9 cellular contexts compared by ENCODE assay signal in the genomic region with DNA sequence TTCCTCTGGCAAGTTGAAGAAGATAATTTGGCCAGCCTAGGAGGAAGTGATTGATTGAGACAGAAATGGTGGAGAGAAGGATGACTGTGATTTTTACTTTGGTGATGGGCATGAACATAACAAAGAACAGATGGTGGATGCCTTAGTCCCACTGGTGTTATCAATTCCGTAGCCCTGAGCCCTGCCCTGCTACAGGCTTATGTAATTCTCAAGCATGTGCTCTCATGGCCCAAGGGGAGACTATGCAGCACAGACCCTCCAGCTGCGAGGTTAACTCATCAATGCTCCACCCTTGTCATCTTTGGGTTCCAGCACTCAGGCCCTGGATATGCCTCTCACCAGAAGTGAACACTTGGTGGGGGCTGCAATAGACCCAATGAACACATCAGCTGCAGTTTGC.
DNase-seq lines count a peak whose midpoint lies in the region; ATAC-seq and TF ChIP-seq lines count a peak whose summit lies in the region.
"Had no signal": no experiment of that assay in that cellular context is flagged by ENCODE, and none has a peak within 500 bp of the region (broad histone marks: within the 10 kb centered on the region; RNA-seq: fewer than 3 reads in every experiment).

No MANE protein-coding gene starts in this region.

- peaks cover 5% of the 10 kb centered on the region for H3K4me1 ChIP-seq in fibroblast of lung (ENCODE audit: control insufficient read depth, extremely low read depth, insufficient read depth, low read length)

- H3K4me3 ChIP-seq in SU-DHL-6 (ENCODE audit: insufficient read depth, low read length, poor library complexity, severe bottlenecking) (no peak overlapping the region), fibroblast of lung (replicated peaks in 1 of 4; ENCODE audit: control extremely low read depth in 1 of 4, insufficient read depth in 1 of 4, low read depth in 3 of 4, low read length in 4 of 4) (no peak overlapping the region)

- no peaks in the 10 kb centered on the region for H3F3A ChIP-seq in SU-DHL-6 (ENCODE audit: insufficient read depth)

- peak overlapping the region; percentile 70 for H3K27ac Mint-ChIP-seq in stimulated activated naive B cell treated with anti-CD40 and anti-IgM and Interleukin-4, amounts not matched to agents 10 μg/mL and 1 μg/mL and 100 μg/mL, for 72 hours

- H2AFZ ChIP-seq in SU-DHL-6 (ENCODE audit: low read depth, low read length, severe bottlenecking) = peak overlapping the region; percentile 65
- H2AFZ ChIP-seq in fibroblast of lung (ENCODE audit: low read length) = peak overlapping the region; percentile 71

- H4K20me1 ChIP-seq in SU-DHL-6 (ENCODE audit: low read depth, low read length) (no peaks in the 10 kb centered on the region), fibroblast of lung (ENCODE audit: control insufficient read depth, extremely low read depth, insufficient read depth, low read length) (no peaks in the 10 kb centered on the region)

- no peaks in the 10 kb centered on the region for H3K9me2 ChIP-seq in SU-DHL-6 (replicated peaks; ENCODE audit: insufficient read depth, low read length)

- H3K27ac ChIP-seq in SU-DHL-6 (ENCODE audit: low read depth, low read length) (no peak overlapping the region), fibroblast of lung (ENCODE audit: insufficient read depth, low read length) (no peak overlapping the region)

- ATAC-seq in activated T-cell treated with anti-CD3 and anti-CD28 coated beads, Interleukin-2, amount 50 U/mL, for 4 hours = no peak
- ATAC-seq in stimulated activated naive B cell treated with anti-CD40 and anti-IgM and Interleukin-4, amounts not matched to agents 10 μg/mL and 1 μg/mL and 100 μg/mL, for 72 hours (replicated peaks) = no peak
- ATAC-seq in GM19463 (IDR thresholded peaks at IDR 0.05; ENCODE audit: unreplicated experiment) = no peak
- ATAC-seq in GM19351 (IDR thresholded peaks at IDR 0.05; ENCODE audit: unreplicated experiment) = no peak

- peaks cover 7% of the 10 kb centered on the region for H3K36me3 Mint-ChIP-seq in activated T-cell treated with anti-CD3 and anti-CD28 coated beads, Interleukin-2, amount 50 U/mL, for 4 hours (ENCODE audit: insufficient read depth)
- H3K36me3 Mint-ChIP-seq in stimulated activated naive B cell treated with anti-CD40 and anti-IgM and Interleukin-4, amounts not matched to agents 10 μg/mL and 1 μg/mL and 100 μg/mL, for 72 hours = peaks cover 0 to 6% of the 10 kb centered on the region in 2 donors

- H3K9me3 ChIP-seq in SU-DHL-6 (ENCODE audit: insufficient read depth, low read length) (no peaks in the 10 kb centered on the region), fibroblast of lung (ENCODE audit: control insufficient read depth, insufficient read depth, low read depth, low read length) (no peaks in the 10 kb centered on the region)

- peaks cover 86% of the 10 kb centered on the region for H3K4me1 Mint-ChIP-seq in activated T-cell treated with anti-CD3 and anti-CD28 coated beads, Interleukin-2, amount 50 U/mL, for 4 hours (ENCODE audit: low read depth)
- H3K4me1 Mint-ChIP-seq in stimulated activated naive B cell treated with anti-CD40 and anti-IgM and Interleukin-4, amounts not matched to agents 10 μg/mL and 1 μg/mL and 100 μg/mL, for 72 hours = peaks cover 33 to 63% of the 10 kb centered on the region in 2 donors

- H3K27me3 ChIP-seq in SU-DHL-6 (ENCODE audit: low read length) (no peaks in the 10 kb centered on the region), fibroblast of lung (ENCODE audit: control insufficient read depth, insufficient read depth, low read length) (no peaks in the 10 kb centered on the region)

- H3K9ac ChIP-seq in SU-DHL-6 (ENCODE audit: low read length) (no peak overlapping the region), fibroblast of lung (ENCODE audit: insufficient read depth, low read length) (no peak overlapping the region)

- no peaks in the 10 kb centered on the region for H3K27me3 Mint-ChIP-seq in activated T-cell treated with anti-CD3 and anti-CD28 coated beads, Interleukin-2, amount 50 U/mL, for 4 hours (ENCODE audit: low read depth)
- no peaks in the 10 kb centered on the region for H3K27me3 Mint-ChIP-seq in stimulated activated naive B cell treated with anti-CD40 and anti-IgM and Interleukin-4, amounts not matched to agents 10 μg/mL and 1 μg/mL and 100 μg/mL, for 72 hours

- H3K4me3 Mint-ChIP-seq in activated T-cell treated with anti-CD3 and anti-CD28 coated beads, Interleukin-2, amount 50 U/mL, for 4 hours = peak overlapping the region; percentile 56
- H3K4me3 Mint-ChIP-seq in stimulated activated naive B cell treated with anti-CD40 and anti-IgM and Interleukin-4, amounts not matched to agents 10 μg/mL and 1 μg/mL and 100 μg/mL, for 72 hours = peak overlapping the region; percentile 79

- H3K4me2 ChIP-seq in SU-DHL-6 (ENCODE audit: low read depth, low read length, poor library complexity, severe bottlenecking) = no peak overlapping the region
- H3K4me2 ChIP-seq in fibroblast of lung (ENCODE audit: extremely low read depth, insufficient read depth, low read length) = peak overlapping the region; percentile 18

- DNase-seq in activated T-cell treated with anti-CD3 and anti-CD28 coated beads, Interleukin-2, amount 50 U/mL, for 4 hours = no peak
- DNase-seq in activated T-cell treated with anti-CD3 and anti-CD28 coated beads, Interleukin-2, amount 50 U/mL, for 1 hour = no peak
- no peak for DNase-seq in fibroblast of lung (ENCODE audit: low read depth in 2 of 2)
- no peak for DNase-seq in stimulated activated naive B cell treated with anti-CD40 and anti-IgM and Interleukin-4, amounts not matched to agents 10 μg/mL and 1 μg/mL and 100 μg/mL, for 72 hours
- DNase-seq in AG20443 (ENCODE audit: low spot score) = no peak
- DNase-seq: NCI-H2081 had no signal

- no peaks in the 10 kb centered on the region for H3K9me3 Mint-ChIP-seq in activated T-cell treated with anti-CD3 and anti-CD28 coated beads, Interleukin-2, amount 50 U/mL, for 4 hours
- no peaks in the 10 kb centered on the region for H3K9me3 Mint-ChIP-seq in stimulated activated naive B cell treated with anti-CD40 and anti-IgM and Interleukin-4, amounts not matched to agents 10 μg/mL and 1 μg/mL and 100 μg/mL, for 72 hours

- H3K79me2 ChIP-seq in SU-DHL-6 (ENCODE audit: insufficient read depth, low read length) (no peaks in the 10 kb centered on the region), fibroblast of lung (ENCODE audit: control insufficient read depth, insufficient read depth, low read length) (no peaks in the 10 kb centered on the region)

- no peaks in the 10 kb centered on the region for H3K36me3 ChIP-seq in SU-DHL-6 (ENCODE audit: low read length)
- no peaks in the 10 kb centered on the region for H3K36me3 ChIP-seq in fibroblast of lung (ENCODE audit: control insufficient read depth, insufficient read depth, low read length)

- TF ChIP-seq CTCF in SU-DHL-6 (IDR thresholded peaks at IDR 0.05; ENCODE audit: insufficient read depth, low read length, poor library complexity, severe bottlenecking) = no peak
- no peak for TF ChIP-seq CTCF in fibroblast of lung (conservative IDR thresholded peaks at IDR 0.05 in 1 of 2, IDR thresholded peaks at IDR 0.05 in 1 of 2; ENCODE audit: low read depth in 1 of 2, low read length in 2 of 2)
